ENCODE assay signal across 8 cellular contexts in the genomic region with DNA sequence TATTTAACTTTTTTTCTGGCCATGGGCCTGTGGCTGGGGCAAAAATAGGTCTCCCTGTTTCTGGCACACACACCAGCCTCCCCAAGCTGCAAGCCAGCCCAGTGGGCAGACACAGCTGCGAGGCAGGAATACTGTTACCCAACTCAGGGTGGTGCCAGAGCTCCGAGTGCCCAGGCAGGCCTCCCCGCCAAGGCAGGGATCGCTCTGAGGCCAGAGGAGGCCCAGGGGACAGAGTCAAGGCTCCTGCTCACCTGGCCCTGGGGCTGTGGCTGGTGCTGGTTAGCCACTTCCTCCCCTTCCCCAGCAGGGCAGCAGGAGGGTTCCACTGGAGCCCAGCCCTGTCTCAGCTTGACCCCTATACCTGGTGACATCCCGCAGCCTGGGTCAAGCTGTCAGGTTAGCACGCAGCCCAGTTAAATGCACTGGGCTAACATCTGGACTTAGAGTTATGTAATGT.
DNase-seq lines count a peak whose midpoint lies in the region; ATAC-seq, FAIRE-seq and TF ChIP-seq lines count a peak whose summit lies in the region.

No MANE protein-coding gene starts in this region.

- FAIRE-seq in urothelium cell line (lab: Jason Lieb, UNC) = no peak

- 0 out of 2 replicates have a peak, but pooled peaks cover 1% of the 10 kb centered on the region for H3F3A ChIP-seq in MM.1S (ENCODE audit: insufficient read depth, low read length)

- in situ Hi-C loops in IMR-90 (cut with MboI; ENCODE audit: low sequenced_read_pairs) (no loop called here), brain microvascular endothelial cell (cut with HindIII; ENCODE audit: low pct_ligation_motif_present, low sequenced_read_pairs) (no loop called here)

- no peaks in the 10 kb centered on the region for H3K36me3 ChIP-seq in IMR-90 (ENCODE audit: control insufficient read depth, insufficient read depth, low read length)
- no peaks in the 10 kb centered on the region for H3K36me3 ChIP-seq in brain microvascular endothelial cell (replicated peaks)
- no peaks in the 10 kb centered on the region for H3K36me3 ChIP-seq in trophoblast cell (ENCODE audit: control insufficient read depth in 1 of 2, insufficient read depth in 2 of 2, low read length in 2 of 2)
- H3K36me3 ChIP-seq in A673 (ENCODE audit: insufficient read depth, low read length, poor library complexity, severe bottlenecking) = no peaks in the 10 kb centered on the region
- no peaks in the 10 kb centered on the region for H3K36me3 ChIP-seq in MM.1S (replicated peaks; ENCODE audit: insufficient read depth, low read length)

- H3K9ac ChIP-seq in IMR-90 (ENCODE audit: low read depth, low read length) = no peak overlapping the region
- no peak overlapping the region for H3K9ac ChIP-seq in trophoblast cell (ENCODE audit: low read length)
- no peak overlapping the region for H3K9ac ChIP-seq in MM.1S (ENCODE audit: low read length)

- peak; percentile 53 for ATAC-seq in GM21447 (IDR thresholded peaks at IDR 0.05; ENCODE audit: unreplicated experiment)
- no peak for ATAC-seq in IMR-90 (ENCODE audit: low read depth)

- H4K91ac ChIP-seq in IMR-90 (ENCODE audit: insufficient read depth, low read depth, low read length) (no peak overlapping the region), trophoblast cell (ENCODE audit: low read depth, low read length) (peak overlapping the region; percentile 75)

- H2AK9ac ChIP-seq in IMR-90 (replicated peaks; ENCODE audit: low read depth, low read length, poor library complexity) = no peak overlapping the region

- H3K27me3 ChIP-seq in IMR-90 (ENCODE audit: control insufficient read depth, insufficient read depth, low read length) (peaks cover 32% of the 10 kb centered on the region), brain microvascular endothelial cell (replicated peaks) (no peaks in the 10 kb centered on the region), trophoblast cell (ENCODE audit: insufficient read depth, low read length) (no peaks in the 10 kb centered on the region), A673 (replicated peaks; ENCODE audit: insufficient read depth, low read depth, low read length, poor library complexity) (peaks cover 7% of the 10 kb centered on the region), MM.1S (replicated peaks; ENCODE audit: insufficient read depth, low read length) (no peaks in the 10 kb centered on the region)

- no peak overlapping the region for H2AFZ ChIP-seq in IMR-90 (replicated peaks; ENCODE audit: low read length, poor library complexity)
- H2AFZ ChIP-seq in trophoblast cell (ENCODE audit: insufficient read depth, low read length, poor library complexity) = peak overlapping the region; percentile 35
- H2AFZ ChIP-seq in MM.1S (ENCODE audit: low read length) = no peak overlapping the region

- no peak overlapping the region for H3K56ac ChIP-seq in IMR-90 (ENCODE audit: extremely low read depth, insufficient read depth, low read length)

- H2AK5ac ChIP-seq in IMR-90 (ENCODE audit: low read depth, low read length) (peak overlapping the region; percentile 57), trophoblast cell (ENCODE audit: low read length) (peak overlapping the region; percentile 82)

- WGBS in IMR-90 (ENCODE audit: extremely low coverage in 2 of 2, insufficient read length in 1 of 2), 2 experiments = no CpG with 5 or more reads among the region's 6 CpGs
- no CpG with 5 or more reads among the region's 6 CpGs for WGBS in trophoblast cell (ENCODE audit: extremely low coverage, insufficient coverage, insufficient read length)

- H3K23ac ChIP-seq in IMR-90 (ENCODE audit: low read depth, low read length) (no peak overlapping the region), trophoblast cell (ENCODE audit: low read length) (no peak overlapping the region)

- H2BK15ac ChIP-seq in IMR-90 (ENCODE audit: low read depth, low read length) = no peak overlapping the region

- H4K20me1 ChIP-seq in IMR-90 (ENCODE audit: insufficient read depth, low read length) (no peaks in the 10 kb centered on the region), MM.1S (ENCODE audit: insufficient read depth, low read length) (no peaks in the 10 kb centered on the region)

- no TSS peak for BruUV-seq in IMR-90 (replicated peaks; lab: Mats Ljungman, UMichigan)
- BruUV-seq in A673 (replicated peaks; lab: Mats Ljungman, UMichigan) = no TSS peak

- H3K79me2 ChIP-seq in trophoblast cell (ENCODE audit: control insufficient read depth, insufficient read depth, low read length, poor library complexity) (peaks cover 2% of the 10 kb centered on the region), MM.1S (ENCODE audit: low read length) (no peaks in the 10 kb centered on the region)

- H3K4me3 ChIP-seq in IMR-90 (ENCODE audit: insufficient read depth, low read depth, low read length) (no peak overlapping the region), brain microvascular endothelial cell (ENCODE audit: low read depth, low read length) (no peak overlapping the region), trophoblast cell (ENCODE audit: low read depth, low read length) (no peak overlapping the region), A673 (ENCODE audit: low read depth, low read length, poor library complexity, severe bottlenecking) (no peak overlapping the region), MM.1S (ENCODE audit: low read length) (no peak overlapping the region)

- no peaks in the 10 kb centered on the region for H3K9me2 ChIP-seq in MM.1S (replicated peaks; ENCODE audit: insufficient read depth, low read length)

- H3K4me1 ChIP-seq in IMR-90 (ENCODE audit: control insufficient read depth, insufficient read depth, low read length) (peaks cover 2% of the 10 kb centered on the region; the same call in 1 of the 2 replicates), trophoblast cell (ENCODE audit: control insufficient read depth in 1 of 2, insufficient read depth in 2 of 2, low read length in 2 of 2) (peaks cover 18 to 22% of the 10 kb centered on the region in 2 experiments), A673 (ENCODE audit: insufficient read depth, low read length, poor library complexity, severe bottlenecking) (no peaks in the 10 kb centered on the region), MM.1S (ENCODE audit: low read length) (peaks cover 2% of the 10 kb centered on the region)

- peak overlapping the region; percentile 97 for H2BK12ac ChIP-seq in trophoblast cell (ENCODE audit: low read length)

- H3K4me2 ChIP-seq in IMR-90 (ENCODE audit: low read depth, low read length) (no peak overlapping the region), trophoblast cell (ENCODE audit: low read length) (no peak overlapping the region), MM.1S (ENCODE audit: low read depth, low read length) (no peak overlapping the region)

- no peak overlapping the region for H2BK120ac ChIP-seq in IMR-90 (ENCODE audit: low read depth, low read length)
- peak overlapping the region; percentile 77 for H2BK120ac ChIP-seq in trophoblast cell (ENCODE audit: insufficient read depth, low read length, poor library complexity)

- H2BK20ac ChIP-seq in IMR-90 (ENCODE audit: low read depth, low read length) = no peak overlapping the region

- no peak overlapping the region for H4K5ac ChIP-seq in IMR-90 (ENCODE audit: low read depth, low read length)

- no peaks in the 10 kb centered on the region for H3K9me1 ChIP-seq in IMR-90 (ENCODE audit: insufficient read depth, low read length)

- H4K8ac ChIP-seq in IMR-90 (ENCODE audit: low read depth in 2 of 2, low read length in 2 of 2) = no peak overlapping the region
- H4K8ac ChIP-seq in trophoblast cell (ENCODE audit: low read depth, low read length) = peak overlapping the region; percentile 3

- TF ChIP-seq POLR2A in IMR-90 (IDR thresholded peaks at IDR 0.05; ENCODE audit: low read depth, low read length) = no peak

- TF ChIP-seq CTCF in GM12874 (IDR thresholded peaks at IDR 0.05; ENCODE audit: insufficient read depth, low read depth, low read length) (peak; percentile 57), IMR-90 (conservative IDR thresholded peaks at IDR 0.05; ENCODE audit: low read depth, low read length) (no peak), brain microvascular endothelial cell (IDR thresholded peaks at IDR 0.05; ENCODE audit: low read depth, low read length, missing control alignments) (peak; percentile 23), A673 (conservative IDR thresholded peaks at IDR 0.05; ENCODE audit: low read depth, low read length) (no peak), MM.1S (IDR thresholded peaks at IDR 0.05; ENCODE audit: low read length) (no peak)

- CTCF ChIA-PET in IMR-90 (lab: Yijun Ruan, JAX) = no interaction called here
- CTCF ChIA-PET in A673 (lab: Charles Lee) = no interaction called here

- dilution Hi-C loops in IMR-90 (cut with HindIII; ENCODE audit: low sequenced_read_pairs, unreplicated experiment) = no loop called here

- H3K4ac ChIP-seq in IMR-90 (ENCODE audit: low read depth, low read length) (no peak overlapping the region), trophoblast cell (ENCODE audit: low read depth, low read length) (no peak overlapping the region)

- H3K14ac ChIP-seq in IMR-90 (replicated peaks; ENCODE audit: low read depth, low read length) (no peak overlapping the region), trophoblast cell (ENCODE audit: low read length) (peak overlapping the region; percentile 38)

- H3K27ac ChIP-seq in IMR-90 (ENCODE audit: insufficient read depth, low read length) (no peak overlapping the region), brain microvascular endothelial cell (no peak overlapping the region), trophoblast cell (ENCODE audit: low read depth, low read length) (no peak overlapping the region), A673 (ENCODE audit: low read depth, low read length, poor library complexity, severe bottlenecking) (no peak overlapping the region), MM.1S (ENCODE audit: low read length) (no peak overlapping the region)

- no peak overlapping the region for H3K18ac ChIP-seq in IMR-90 (ENCODE audit: low read depth, low read length)
- H3K18ac ChIP-seq in trophoblast cell (ENCODE audit: low read length) = peak overlapping the region; percentile 85

- no peak overlapping the region for H2BK5ac ChIP-seq in IMR-90 (ENCODE audit: low read depth, low read length, poor library complexity, severe bottlenecking)
- peak overlapping the region; percentile 70 for H2BK5ac ChIP-seq in trophoblast cell (ENCODE audit: low read depth, low read length, poor library complexity)

- intact Hi-C loops in IMR-90 (cut with micrococcal nuclease) (no loop called here), A673 (cut with micrococcal nuclease; ENCODE audit: unreplicated experiment) (no loop called here)

- DNase-seq in IMR-90 (no peak), brain microvascular endothelial cell (no peak), trophoblast cell (peak; percentile 96 to 97), A673 (ENCODE audit: low spot score) (no peak), MM.1S (no peak), urothelium cell line (ENCODE audit: low spot score) (no peak)

- no peak overlapping the region for H4K12ac ChIP-seq in trophoblast cell (ENCODE audit: low read depth, low read length)

- POLR2A ChIA-PET in IMR-90 (lab: Charles Lee; ENCODE audit: unreplicated experiment) = no interaction called here
- POLR2A ChIA-PET in A673 (lab: Charles Lee; ENCODE audit: low non-redundant PET) = no interaction called here

- H3K79me1 ChIP-seq in IMR-90 (ENCODE audit: low read depth in 1 of 2, low read length in 2 of 2) = no peaks in the 10 kb centered on the region
- H3K79me1 ChIP-seq in trophoblast cell (ENCODE audit: low read length) = peaks cover 20% of the 10 kb centered on the region

- no peak for TF ChIP-seq RAD21 in IMR-90 (IDR thresholded peaks at IDR 0.05; ENCODE audit: low read length)

- H3K9me3 ChIP-seq in IMR-90 (ENCODE audit: control insufficient read depth, insufficient read depth, low read length) = no peaks in the 10 kb centered on the region
- H3K9me3 ChIP-seq in trophoblast cell (ENCODE audit: insufficient read depth, low read depth, low read length) = peaks cover 1% of the 10 kb centered on the region
- no peaks in the 10 kb centered on the region for H3K9me3 ChIP-seq in A673 (ENCODE audit: low read depth, low read length, poor library complexity, severe bottlenecking)
- no peaks in the 10 kb centered on the region for H3K9me3 ChIP-seq in MM.1S (replicated peaks; ENCODE audit: insufficient read depth, low read length)

Comparison
In these comparisons a context has a peak if more than half of its experiments do, and no peak if none do; other contexts are left out.
1. CTCF ChIP-seq: peak in GM12874 (single experiment) and brain microvascular endothelial cell (single experiment); none in IMR-90 (single experiment), A673 (single experiment) and MM.1S (single experiment).
2. DNase-seq: peak in trophoblast cell (2 of 2); none in IMR-90 (single experiment), brain microvascular endothelial cell (single experiment), A673 (single experiment), MM.1S (single experiment) and urothelium cell line (single experiment).